Comparison of ENCODE assay signal across 8 cellular contexts in the genomic region with DNA sequence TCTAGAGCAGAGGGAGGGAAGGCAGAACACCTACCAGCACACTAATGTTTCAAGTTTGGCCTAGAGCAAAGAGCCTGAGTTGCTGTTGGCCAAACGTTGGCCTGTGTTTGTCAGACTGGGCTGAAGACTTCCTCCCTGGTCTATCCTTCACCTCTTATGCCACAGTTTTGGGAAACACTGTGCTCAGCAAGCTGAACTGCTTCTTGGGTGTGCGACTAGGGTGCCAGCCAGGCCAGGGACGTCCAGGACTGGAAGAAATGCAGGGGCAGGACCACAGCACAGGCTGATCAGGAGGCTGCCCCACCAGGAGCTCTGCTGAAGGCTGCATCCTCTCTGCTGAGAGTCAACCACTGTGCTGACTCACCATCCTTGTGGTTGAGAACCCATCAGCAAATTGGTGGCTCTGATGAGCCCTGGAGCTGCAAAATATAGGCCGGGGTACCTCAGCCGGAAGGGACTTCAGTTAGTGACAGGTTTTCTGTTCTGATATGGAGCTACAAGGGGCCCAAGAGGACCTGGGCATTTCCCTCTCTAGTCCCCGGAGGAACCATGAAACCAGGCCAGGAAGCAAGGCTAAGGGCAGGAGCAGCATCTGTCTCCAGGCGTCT.
DNase-seq lines count a peak whose midpoint lies in the region; ATAC-seq and TF ChIP-seq lines count a peak whose summit lies in the region.

No MANE protein-coding gene starts in this region.

- H3K9me3 Mint-ChIP-seq in stimulated activated naive CD8-positive, alpha-beta T cell treated with anti-CD3 and anti-CD28 coated beads, Interleukin-15, Interleukin-2, amounts not matched to agents 100 ng/mL and 50 ng/mL, for 24 hours, result no peaks in the 10 kb centered on the region
- H3K9me3 Mint-ChIP-seq in Calu3 (ENCODE audit: low read depth, unreplicated experiment), result no peaks in the 10 kb centered on the region

- H3K36me3 ChIP-seq in esophagus (ENCODE audit: control insufficient read depth in 2 of 2, insufficient read depth in 2 of 2, low read length in 1 of 2), result no peaks in the 10 kb centered on the region

- ATAC-seq in GM18909 (IDR thresholded peaks at IDR 0.05; ENCODE audit: poor library complexity, unreplicated experiment) (peak; percentile 73), HG03097 (IDR thresholded peaks at IDR 0.05; ENCODE audit: low FRiP score, unreplicated experiment) (peak; percentile 75)
- ATAC-seq in activated CD4-positive, CD25-positive, alpha-beta regulatory T cell treated with anti-CD3 and anti-CD28 coated beads, Interleukin-2, amount 50 U/mL, for 24 hours, result peak; percentile 89 to 93

- H3K27ac Mint-ChIP-seq in stimulated activated naive CD8-positive, alpha-beta T cell treated with anti-CD3 and anti-CD28 coated beads, Interleukin-15, Interleukin-2, amounts not matched to agents 100 ng/mL and 50 ng/mL, for 24 hours, result peak overlapping the region; percentile 76
- H3K27ac Mint-ChIP-seq in Calu3 (ENCODE audit: unreplicated experiment), result no peak overlapping the region

- H3K4me1 ChIP-seq in esophagus (ENCODE audit: control insufficient read depth in 2 of 2, insufficient read depth in 2 of 2, low read length in 1 of 2), result no peaks in the 10 kb centered on the region

- BruUV-seq in Calu3 (replicated peaks; lab: Mats Ljungman, UMichigan), result no TSS peak

- intact Hi-C loops in Calu3 (cut with micrococcal nuclease; ENCODE audit: unreplicated experiment), result loop anchor here (5.0 kb wide), 1 partner anchor 224 kb away; no protein-coding TSS in a partner anchor

- H3K4me3 Mint-ChIP-seq in stimulated activated naive CD8-positive, alpha-beta T cell treated with anti-CD3 and anti-CD28 coated beads, Interleukin-15, Interleukin-2, amounts not matched to agents 100 ng/mL and 50 ng/mL, for 24 hours, result no peak overlapping the region
- no peak overlapping the region for H3K4me3 Mint-ChIP-seq in Calu3 (ENCODE audit: low read depth, unreplicated experiment)

- CTCF ChIA-PET in Calu3 (lab: Charles Lee), result no interaction called here

- H3K27me3 Mint-ChIP-seq in stimulated activated naive CD8-positive, alpha-beta T cell treated with anti-CD3 and anti-CD28 coated beads, Interleukin-15, Interleukin-2, amounts not matched to agents 100 ng/mL and 50 ng/mL, for 24 hours, result no peaks in the 10 kb centered on the region
- H3K27me3 Mint-ChIP-seq in Calu3 (ENCODE audit: unreplicated experiment), result no peaks in the 10 kb centered on the region

- peaks cover 63% of the 10 kb centered on the region for H3K4me1 Mint-ChIP-seq in stimulated activated naive CD8-positive, alpha-beta T cell treated with anti-CD3 and anti-CD28 coated beads, Interleukin-15, Interleukin-2, amounts not matched to agents 100 ng/mL and 50 ng/mL, for 24 hours (ENCODE audit: low read depth)
- H3K4me1 Mint-ChIP-seq in Calu3 (ENCODE audit: low read depth, unreplicated experiment), result no peaks in the 10 kb centered on the region

- no peaks in the 10 kb centered on the region for H3K27me3 ChIP-seq in esophagus (ENCODE audit: control insufficient read depth in 1 of 2, insufficient read depth in 2 of 2, low read length in 2 of 2)

- no peak overlapping the region for H3K4me3 ChIP-seq in esophagus (ENCODE audit: low read depth in 1 of 2, low read length in 2 of 2)

- 68 to 79% methylated on average over 7 of the region's 7 CpGs for WGBS in esophagus, 2 donors

- no peak for TF ChIP-seq CTCF in Calu3 (IDR thresholded peaks at IDR 0.05; ENCODE audit: unreplicated experiment)

- H3K36me3 Mint-ChIP-seq in stimulated activated naive CD8-positive, alpha-beta T cell treated with anti-CD3 and anti-CD28 coated beads, Interleukin-15, Interleukin-2, amounts not matched to agents 100 ng/mL and 50 ng/mL, for 24 hours (ENCODE audit: low read depth), result no peaks in the 10 kb centered on the region
- no peaks in the 10 kb centered on the region for H3K36me3 Mint-ChIP-seq in Calu3 (ENCODE audit: insufficient read depth, unreplicated experiment)

- H3K9me3 ChIP-seq in esophagus (ENCODE audit: control insufficient read depth in 2 of 2, insufficient read depth in 1 of 2, low read depth in 1 of 2, low read length in 1 of 2), result no peaks in the 10 kb centered on the region

- DNase-seq in SHP77 treated with DMSO at 0.1 percent for 48 hours (lab: John Stamatoyannopoulos, UW), result no peak
- no peak for DNase-seq in Calu3
- no peak for DNase-seq in COLO668 (lab: John Stamatoyannopoulos, UW; ENCODE audit: unreplicated experiment)

- H3K27ac ChIP-seq in esophagus (ENCODE audit: low read depth in 2 of 2, low read length in 1 of 2), result peak overlapping the region; percentile 20 to 38
